1 cellular context compared by ENCODE assay signal in the genomic region with DNA sequence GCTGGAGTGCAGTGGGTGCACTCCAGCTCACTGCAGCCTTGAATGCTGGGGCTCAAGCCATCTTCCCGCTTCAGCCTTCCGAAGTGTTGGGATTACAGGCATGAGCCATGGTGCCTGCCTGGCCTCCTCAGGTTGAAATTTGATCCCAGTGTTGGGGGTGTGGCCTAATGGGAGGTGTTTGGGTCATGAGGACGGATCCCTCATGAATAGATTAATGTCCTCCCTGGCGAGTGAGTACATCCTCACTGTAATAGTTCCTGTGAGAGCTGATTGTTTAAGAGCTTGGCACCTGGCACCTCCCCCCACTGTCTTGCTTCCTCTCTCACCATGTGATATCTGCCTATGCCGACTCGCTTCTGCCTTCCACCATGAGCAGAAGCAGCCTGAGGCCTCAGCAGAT.
TF ChIP-seq lines count a peak whose summit lies in the region.

No MANE protein-coding gene starts in this region.

TF ChIP-seq in H1, 55 proteins besides CTCF, POLR2A, EP300 and RAD21 (continued from another document):
- TF ChIP-seq E2F6 (IDR thresholded peaks at IDR 0.05): 0 out of 2 replicates have a peak, but pooled peaks have one; percentile 28
- TF ChIP-seq SIN3A (conservative IDR thresholded peaks at IDR 0.05 in 1 of 2, IDR thresholded peaks at IDR 0.05 in 1 of 2; ENCODE audit: low read depth in 1 of 2, low read length in 2 of 2): no peak
- TF ChIP-seq POU5F1 (IDR thresholded peaks at IDR 0.05; ENCODE audit: low read depth, low read length): no peak
- TF ChIP-seq RBBP5 (IDR thresholded peaks at IDR 0.05; ENCODE audit: borderline replicate concordance, low read depth, low read length): no peak
- TF ChIP-seq KDM4A (IDR thresholded peaks at IDR 0.05; ENCODE audit: low read depth, low read length, severe bottlenecking): peak; percentile 0
- no peak for TF ChIP-seq SP4 (IDR thresholded peaks at IDR 0.05; ENCODE audit: low read length)
- TF ChIP-seq EZH2 (IDR thresholded peaks at IDR 0.05; ENCODE audit: low read depth, low read length, severe bottlenecking): no peak
- no peak for TF ChIP-seq SP1 (IDR thresholded peaks at IDR 0.05; ENCODE audit: low read depth, low read length)
- no peak for TF ChIP-seq YY1 (IDR thresholded peaks at IDR 0.05; ENCODE audit: low read depth, low read length)
- no peak for TF ChIP-seq CHD2 (IDR thresholded peaks at IDR 0.05; ENCODE audit: low read length)
- no peak for TF ChIP-seq KDM5A (IDR thresholded peaks at IDR 0.05; ENCODE audit: low read length)
